In the genomic region with DNA sequence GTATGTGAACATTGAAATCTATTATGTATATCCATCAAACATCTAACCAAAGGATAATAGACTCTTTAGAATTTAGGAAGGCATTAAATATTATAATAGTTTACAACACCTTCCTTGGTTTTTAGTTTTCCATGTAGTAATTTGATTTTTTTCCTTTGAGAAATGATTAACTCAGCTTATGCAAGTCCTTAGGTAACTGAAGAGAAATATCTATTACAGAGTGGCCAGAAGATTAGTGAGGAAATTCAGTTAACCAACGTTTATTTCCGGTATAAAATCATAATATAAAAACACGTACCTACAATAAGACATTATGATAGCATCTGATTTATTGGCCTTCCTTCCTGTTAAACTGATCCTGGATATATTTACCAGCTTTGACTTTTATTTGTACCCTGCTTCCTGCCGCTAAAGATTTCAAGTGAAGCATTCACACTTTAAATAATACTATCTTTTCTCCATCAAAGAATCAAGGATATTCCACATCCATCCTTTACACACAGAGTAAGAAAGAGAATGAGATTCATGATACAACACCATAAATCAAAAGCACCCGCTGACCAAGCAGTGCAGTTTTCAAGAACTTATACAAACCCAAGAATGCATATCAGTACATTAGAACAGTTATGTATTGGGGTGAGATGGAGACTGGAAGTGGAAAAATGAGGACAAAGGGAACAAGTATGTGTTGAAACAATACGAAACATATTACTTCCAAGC, we compare ENCODE assay signal across 14 cellular contexts.
"Had no signal": no experiment of that assay in that cellular context is flagged by ENCODE, and none has a peak within 500 bp of the region (broad histone marks: within the 10 kb centered on the region; RNA-seq: fewer than 3 reads in every experiment).

No MANE protein-coding gene starts in this region.

- H3K27me3 Mint-ChIP-seq: activated CD8-positive, alpha-beta T cell treated with anti-CD3 and anti-CD28 coated beads for 36 hours; activated naive CD8-positive, alpha-beta T cell treated with anti-CD3 and anti-CD28 coated beads, Interleukin-2, amount 50 U/mL, for 24 hours; memory B cell had no signal

- H3K27ac Mint-ChIP-seq: activated CD8-positive, alpha-beta T cell treated with anti-CD3 and anti-CD28 coated beads for 36 hours; activated naive CD8-positive, alpha-beta T cell treated with anti-CD3 and anti-CD28 coated beads, Interleukin-2, amount 50 U/mL, for 24 hours; activated T-helper 1 cell treated with anti-CD3 and anti-CD28 coated beads, Interleukin-12 subunit alpha, Interleukin-12 subunit beta, Interleukin-2, Interleukin-4 antibody, amounts not matched to agents 30 ng/mL and 10 ng/mL and 1 ng/mL, durations not matched to agents 14 hours and 24 hours and 36 hours; memory B cell; neural progenitor cell had no signal

- H3K27ac ChIP-seq: ascending aorta, neural progenitor cell, ovary had no signal

- H3K4me1 ChIP-seq: ascending aorta, neural progenitor cell had no signal

- H3K4me1 Mint-ChIP-seq: memory B cell, neural progenitor cell had no signal

- H3K4me3 Mint-ChIP-seq: activated CD8-positive, alpha-beta T cell treated with anti-CD3 and anti-CD28 coated beads for 36 hours; activated naive CD8-positive, alpha-beta T cell treated with anti-CD3 and anti-CD28 coated beads, Interleukin-2, amount 50 U/mL, for 24 hours; activated T-helper 1 cell treated with anti-CD3 and anti-CD28 coated beads, Interleukin-12 subunit alpha, Interleukin-12 subunit beta, Interleukin-2, Interleukin-4 antibody, amounts not matched to agents 30 ng/mL and 10 ng/mL and 1 ng/mL, durations not matched to agents 14 hours and 24 hours and 36 hours; memory B cell; neural progenitor cell had no signal

- H3K4me2 ChIP-seq: neural progenitor cell had no signal

- DNase-seq: activated CD8-positive, alpha-beta memory T cell treated with anti-CD3 and anti-CD28 coated beads, Interleukin-2, amount 50 U/mL, for 4 hours; activated CD8-positive, alpha-beta T cell treated with anti-CD3 and anti-CD28 coated beads for 36 hours; activated naive CD4-positive, alpha-beta T cell treated with Interleukin-2 at 50 U/mL for 16 hours; activated naive CD8-positive, alpha-beta T cell treated with anti-CD3 and anti-CD28 coated beads, Interleukin-2, amount 50 U/mL, for 24 hours; cortex of kidney; effector memory CD4-positive, alpha-beta T cell; left cardiac atrium; ovary; T1000 had no signal

- H3K4me3 ChIP-seq: ascending aorta, neural progenitor cell, ovary had no signal

- ATAC-seq: activated CD8-positive, alpha-beta T cell treated with anti-CD3 and anti-CD28 coated beads for 36 hours; activated naive CD8-positive, alpha-beta T cell treated with anti-CD3 and anti-CD28 coated beads, Interleukin-2, amount 50 U/mL, for 24 hours; left cardiac atrium had no signal

- FAIRE-seq: urothelium cell line had no signal

- H3K9me3 Mint-ChIP-seq: activated CD8-positive, alpha-beta T cell treated with anti-CD3 and anti-CD28 coated beads for 36 hours; activated naive CD8-positive, alpha-beta T cell treated with anti-CD3 and anti-CD28 coated beads, Interleukin-2, amount 50 U/mL, for 24 hours; activated T-helper 1 cell treated with anti-CD3 and anti-CD28 coated beads, Interleukin-12 subunit alpha, Interleukin-12 subunit beta, Interleukin-2, Interleukin-4 antibody, amounts not matched to agents 30 ng/mL and 10 ng/mL and 1 ng/mL, durations not matched to agents 14 hours and 24 hours and 36 hours; memory B cell had no signal

- H3K9ac ChIP-seq: neural progenitor cell had no signal

- H3K9me3 ChIP-seq: ascending aorta, ovary had no signal

- H2AFZ ChIP-seq: neural progenitor cell had no signal

- H3K36me3 ChIP-seq: ascending aorta, neural progenitor cell, ovary had no signal

- H3K27me3 ChIP-seq: ascending aorta, neural progenitor cell, ovary had no signal
